ENCODE assay signal across 7 cellular contexts in the genomic region with DNA sequence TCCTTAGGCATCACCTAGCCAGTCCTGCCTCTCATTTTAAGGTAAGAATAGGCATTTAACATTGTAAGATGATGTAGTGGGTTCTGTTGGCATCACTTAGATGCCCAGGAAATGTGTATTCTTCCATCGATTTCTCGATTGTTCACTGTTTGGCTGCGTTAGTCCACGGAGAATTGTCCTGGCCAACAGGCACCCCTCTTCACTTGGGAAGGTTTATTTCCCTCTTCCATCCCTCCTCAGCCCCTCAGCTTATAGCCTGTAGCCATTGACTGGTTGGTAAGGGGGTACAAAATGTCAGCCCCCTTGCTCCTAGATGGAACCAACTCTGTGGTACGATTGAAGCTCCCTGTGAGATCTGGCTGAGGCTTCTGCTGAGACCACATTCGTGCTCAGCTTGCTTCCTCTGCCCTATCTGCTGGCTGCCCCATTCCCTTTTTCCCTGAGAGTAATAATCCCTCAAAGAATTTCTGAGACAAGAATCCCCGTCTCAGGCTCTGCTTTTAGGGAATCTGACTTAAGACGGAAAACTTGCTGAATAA. TPM values are rescaled to one million over a fixed set of nuclear protein-coding genes. Genes with fewer than 3 reads are reported as not detected.
A peak's percentile ranks its signal among the peaks of the same experiment; 100 is the strongest.
DNase-seq lines count a peak whose midpoint lies in the region; ATAC-seq and TF ChIP-seq lines count a peak whose summit lies in the region.

No MANE protein-coding gene starts in this region.

- H3K4me1 ChIP-seq in ectodermal cell (ENCODE audit: control insufficient read depth, insufficient read depth, low read length): no peaks in the 10 kb centered on the region
- peaks cover 7 to 10% of the 10 kb centered on the region in 2 donors for H3K4me1 ChIP-seq in naive thymus-derived CD4-positive, alpha-beta T cell (ENCODE audit: control insufficient read depth in 2 of 2, insufficient read depth in 2 of 2, low read length in 2 of 2)

- WGBS in ectodermal cell, 2 experiments: 61 to 65% methylated on average over 8 of the region's 8 CpGs

- H3K36me3 Mint-ChIP-seq in naive thymus-derived CD4-positive, alpha-beta T cell: peaks cover 4 to 38% (median 31%) of the 10 kb centered on the region in 5 donors

- no peaks in the 10 kb centered on the region for H3K36me3 ChIP-seq in ectodermal cell (ENCODE audit: control insufficient read depth, insufficient read depth, low read length)
- peaks cover 0 to 9% (median 0%) of the 10 kb centered on the region in 3 experiments for H3K36me3 ChIP-seq in naive thymus-derived CD4-positive, alpha-beta T cell (ENCODE audit: control insufficient read depth in 2 of 3, insufficient read depth in 3 of 3, low read length in 3 of 3)

- H3K4me3 Mint-ChIP-seq in naive thymus-derived CD4-positive, alpha-beta T cell: peak overlapping the region; percentile 84 to 96 (median 94)

- intact Hi-C loops in naive thymus-derived CD4-positive, alpha-beta T cell (cut with micrococcal nuclease): loop anchor here (1.0 to 10.0 kb wide), 12 partner anchors 44 to 1484 kb away; partner anchors contain the start of genes PJVK (in 2 of the 2), PRKRA (in 2 of the 2), CWC22 (in 1 of the 2) and FKBP7 (in 1 of the 2)

- ATAC-seq in GM19395 (IDR thresholded peaks at IDR 0.05; ENCODE audit: unreplicated experiment) (peak; percentile 15), GM21619 (IDR thresholded peaks at IDR 0.05; ENCODE audit: unreplicated experiment) (no peak), HG03565 (IDR thresholded peaks at IDR 0.05; ENCODE audit: unreplicated experiment) (no peak)
- ATAC-seq in naive thymus-derived CD4-positive, alpha-beta T cell: no peak

- H3K4me1 Mint-ChIP-seq in naive thymus-derived CD4-positive, alpha-beta T cell: peaks cover 14 to 60% (median 24%) of the 10 kb centered on the region in 7 donors

- peak overlapping the region; percentile 70 for H3K4me3 ChIP-seq in LNCaP clone FGC (ENCODE audit: low read depth, low read length)
- peak overlapping the region; percentile 69 for H3K4me3 ChIP-seq in ectodermal cell (ENCODE audit: insufficient read depth, low read depth, low read length)
- peak overlapping the region; percentile 93 for H3K4me3 ChIP-seq in naive thymus-derived CD4-positive, alpha-beta T cell (ENCODE audit: low read length)

- H3K9me3 Mint-ChIP-seq in naive thymus-derived CD4-positive, alpha-beta T cell: peaks cover 0 to 9% (median 0%) of the 10 kb centered on the region in 11 donors

- no peaks in the 10 kb centered on the region for H3K27me3 Mint-ChIP-seq in naive thymus-derived CD4-positive, alpha-beta T cell

- H3K27me3 ChIP-seq in ectodermal cell (ENCODE audit: control insufficient read depth, insufficient read depth, low read length, poor library complexity, severe bottlenecking): no peaks in the 10 kb centered on the region
- no peaks in the 10 kb centered on the region for H3K27me3 ChIP-seq in naive thymus-derived CD4-positive, alpha-beta T cell (ENCODE audit: control insufficient read depth in 2 of 2, insufficient read depth in 2 of 2, low read length in 2 of 2)

- no peak for TF ChIP-seq CTCF in LNCaP clone FGC (IDR thresholded peaks at IDR 0.05; ENCODE audit: control insufficient read depth, extremely low read depth, insufficient read depth)

- H3K27ac Mint-ChIP-seq in naive thymus-derived CD4-positive, alpha-beta T cell: peak overlapping the region; percentile 80 to 96 (median 91)

- POLR2A ChIA-PET in naive thymus-derived CD4-positive, alpha-beta T cell (lab: Charles Lee): interaction anchor here (0.9 to 3.1 kb wide), 6 partner anchors 31 to 110 kb away, joined by 3 to 10 read pairs (median 3); partner anchors contain the start of genes PJVK, PLEKHA3 and PRKRA

- CTCF ChIA-PET in naive thymus-derived CD4-positive, alpha-beta T cell (lab: Charles Lee): interaction anchor here (1.1 kb wide), 1 partner anchor 42 kb away, joined by 3 read pairs; no protein-coding TSS in a partner anchor

- H3K9me3 ChIP-seq in ectodermal cell (ENCODE audit: control insufficient read depth, low read length): no peaks in the 10 kb centered on the region
- no peaks in the 10 kb centered on the region for H3K9me3 ChIP-seq in naive thymus-derived CD4-positive, alpha-beta T cell (ENCODE audit: control insufficient read depth in 2 of 3, low read length in 3 of 3)

- H3K27ac ChIP-seq in ectodermal cell (ENCODE audit: insufficient read depth, low read depth, low read length, poor library complexity, severe bottlenecking): peak overlapping the region; percentile 45
- H3K27ac ChIP-seq in naive thymus-derived CD4-positive, alpha-beta T cell (ENCODE audit: low read depth, low read length): peak overlapping the region; percentile 75

- DNase-seq in LNCaP clone FGC (ENCODE audit: low read depth): no peak
- peak in 1 of 9 donors; percentile 5 for DNase-seq in naive thymus-derived CD4-positive, alpha-beta T cell
- no peak for DNase-seq in activated CD4-positive, CD25-positive, alpha-beta regulatory T cell treated with anti-CD3 and anti-CD28 coated beads, Interleukin-2, amount 50 U/mL, for 72 hours

RNA-seq across cellular contexts. Expression of gene PLEKHA3, which starts 43.4 kb away (rescaled TPM):
- 20.7 TPM for polyA plus RNA-seq in ectodermal cell (2013, experiment 1 of 4)
- 18.9 TPM for polyA plus RNA-seq in ectodermal cell (2013, experiment 2 of 4)
- polyA plus RNA-seq in ectodermal cell (2013, experiment 3 of 4): 13.0 TPM
- 16.5 TPM for polyA plus RNA-seq in ectodermal cell (2013, experiment 4 of 4)
- total RNA-seq in naive thymus-derived CD4-positive, alpha-beta T cell: 10 to 100 TPM; 21.6 to 33.7 (median 30.2) TPM
- polyA plus RNA-seq in naive thymus-derived CD4-positive, alpha-beta T cell: 10 to 100 TPM; 25.3 to 26.4 TPM

RNA-seq across cellular contexts. Expression of gene FKBP7, which starts 45.3 kb away (rescaled TPM):
- 31.5 TPM for polyA plus RNA-seq in ectodermal cell (2013, experiment 1 of 4)
- 26.6 TPM for polyA plus RNA-seq in ectodermal cell (2013, experiment 2 of 4)
- polyA plus RNA-seq in ectodermal cell (2013, experiment 3 of 4): 24.5 TPM
- 31.3 TPM for polyA plus RNA-seq in ectodermal cell (2013, experiment 4 of 4)
- 1 to 10 TPM in 4 of 5 experiments, under 1 TPM in 1; 0.64 to 2.7 (median 1.9) TPM for total RNA-seq in naive thymus-derived CD4-positive, alpha-beta T cell
- 1 to 10 TPM; 2.7 to 4.6 TPM for polyA plus RNA-seq in naive thymus-derived CD4-positive, alpha-beta T cell
